Comparison of ENCODE assay signal across 20 cellular contexts in genomic region chr3:168872811-168873210, GRCh38.
"Had no signal": no experiment of that assay in that cellular context is flagged by ENCODE, and none has a peak within 500 bp of the region (broad histone marks: within the 10 kb centered on the region; RNA-seq: fewer than 3 reads in every experiment).

No MANE protein-coding gene starts in this region.

- H3K4me3 ChIP-seq: colonic mucosa, dorsolateral prefrontal cortex, esophagus muscularis mucosa, gastroesophageal sphincter, heart left ventricle, left lung, lower lobe of right lung had no signal

- ATAC-seq: foreskin keratinocyte; gastroesophageal sphincter; heart left ventricle; left cardiac atrium; left lung; left ventricle myocardium superior; lower lobe of right lung; naive thymus-derived CD4-positive, alpha-beta T cell had no signal

- DNase-seq: colonic mucosa; cortex of kidney; dorsolateral prefrontal cortex; effector CD4-positive, alpha-beta T cell; effector memory CD4-positive, alpha-beta T cell; foreskin keratinocyte; heart left ventricle; hippocampal formation; left cardiac atrium; left lung; left ventricle myocardium superior; lower lobe of right lung; mesenchymal stem cell; naive thymus-derived CD4-positive, alpha-beta T cell had no signal

- H3K27ac ChIP-seq: colonic mucosa, dorsolateral prefrontal cortex, esophagus muscularis mucosa, foreskin keratinocyte, gastroesophageal sphincter, heart left ventricle, left lung, lower lobe of right lung had no signal

- H3K9me3 ChIP-seq: colonic mucosa, esophagus muscularis mucosa, gastroesophageal sphincter, heart left ventricle, left lung, lower lobe of right lung had no signal

- FAIRE-seq: endothelial cell of umbilical vein, frontal cortex, islet of Langerhans, keratinocyte had no signal

- H3K4me1 ChIP-seq: gastroesophageal sphincter, left lung, lower lobe of right lung had no signal

- H3K27me3 ChIP-seq: colonic mucosa, esophagus muscularis mucosa, foreskin keratinocyte, gastroesophageal sphincter, heart left ventricle, left lung had no signal

- H3K36me3 ChIP-seq: colonic mucosa, esophagus muscularis mucosa, gastroesophageal sphincter, heart left ventricle, left lung, lower lobe of right lung had no signal
